1 cellular context compared by ENCODE assay signal in the genomic region with DNA sequence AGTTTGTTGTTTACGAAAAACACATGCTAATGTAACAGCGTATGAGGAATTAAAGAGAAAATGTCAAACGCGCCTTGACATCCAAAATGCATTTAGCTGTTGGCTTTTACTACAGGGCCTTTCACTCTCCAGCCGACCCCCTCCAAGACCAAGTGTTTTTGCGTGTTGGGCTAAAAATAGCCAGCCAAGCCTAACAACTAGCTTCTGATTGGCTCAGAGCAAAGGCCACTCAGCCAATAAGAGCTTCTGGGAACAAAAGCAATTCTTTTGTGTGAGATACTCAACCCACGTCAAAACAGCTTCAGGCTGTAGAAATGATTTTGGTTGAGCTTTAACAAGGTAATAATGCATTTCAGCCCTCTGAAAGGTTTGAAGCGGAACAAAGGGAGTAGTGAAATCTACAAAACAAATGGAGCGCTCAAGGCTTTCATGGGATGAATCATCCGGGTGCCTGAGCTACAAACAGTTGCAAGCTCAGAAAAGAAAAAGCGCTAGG.
TF ChIP-seq lines count a peak whose summit lies in the region.

No MANE protein-coding gene starts in this region.

TF ChIP-seq in IMR-90, 13 proteins besides CTCF, POLR2A, EP300 and RAD21 (continued from another document):
- TF ChIP-seq MAFK (IDR thresholded peaks at IDR 0.05; ENCODE audit: low read depth, low read length) (0 out of 2 replicates have a peak, but pooled peaks have one; percentile 10), MXI1 (IDR thresholded peaks at IDR 0.05; ENCODE audit: borderline replicate concordance, low read depth, low read length) (no peak)
TF ChIP-seq in IMR-90: peak in this region for 2.
